Comparison of ENCODE assay signal across 8 cellular contexts in genomic region chr2:96832751-96833507, GRCh38. TPM values are rescaled to one million over a fixed set of nuclear protein-coding genes. Genes with fewer than 3 reads are reported as not detected.
DNase-seq lines count a peak whose midpoint lies in the region; ATAC-seq, FAIRE-seq and TF ChIP-seq lines count a peak whose summit lies in the region.

No MANE protein-coding gene starts in this region.

- TF ChIP-seq CTCF in brain microvascular endothelial cell (IDR thresholded peaks at IDR 0.05; ENCODE audit: low read depth, low read length, missing control alignments) (no peak), HepG2 (CRISPR knock-in tag; IDR thresholded peaks at IDR 0.05) (no peak)

- ATAC-seq in HepG2 (peak; percentile 25), GM21619 (IDR thresholded peaks at IDR 0.05; ENCODE audit: unreplicated experiment) (no peak), GM19328 (IDR thresholded peaks at IDR 0.05; ENCODE audit: unreplicated experiment) (no peak), HG03095 (IDR thresholded peaks at IDR 0.05; ENCODE audit: unreplicated experiment) (no peak)

- H3K27me3 ChIP-seq in brain microvascular endothelial cell (replicated peaks) (no peaks in the 10 kb centered on the region), HepG2 (ENCODE audit: control insufficient read depth in 1 of 2, insufficient read depth in 2 of 2, low read length in 2 of 2) (no peaks in the 10 kb centered on the region)

- H3K36me3 ChIP-seq in brain microvascular endothelial cell (replicated peaks) (no peaks in the 10 kb centered on the region), HepG2 (replicated peaks in 1 of 2; ENCODE audit: control insufficient read depth in 1 of 2, insufficient read depth in 2 of 2, low read length in 2 of 2) (peaks cover 52 to 65% of the 10 kb centered on the region in 2 experiments)

- intact Hi-C loops in HepG2 (cut with micrococcal nuclease; ENCODE audit: unreplicated experiment) = no loop called here

- no peak for FAIRE-seq in HepG2 (lab: Jason Lieb, UNC)

- TF ChIP-seq EP300 in HepG2 (IDR thresholded peaks at IDR 0.05; ENCODE audit: low read depth in 2 of 2, low read length in 2 of 2) = no peak
- TF ChIP-seq EP300 in HepG2 (CRISPR knock-in tag; IDR thresholded peaks at IDR 0.05; ENCODE audit: borderline replicate concordance) = no peak

- in situ Hi-C loops in brain microvascular endothelial cell (cut with HindIII; ENCODE audit: low pct_ligation_motif_present, low sequenced_read_pairs) = no loop called here
- in situ Hi-C loops in HepG2 (cut with HindIII; ENCODE audit: extremely low pct_ligation_motif_present, low pct_unique_long_range_greater_than_20kb) = no loop called here

- no peaks in the 10 kb centered on the region for H3K79me2 ChIP-seq in HepG2 (ENCODE audit: insufficient read depth, low read length)

- peak; percentile 82 for DNase-seq in A172 (ENCODE audit: low spot score)
- DNase-seq in NCI-H1105 treated with DMSO at 0.1 percent for 48 hours (lab: John Stamatoyannopoulos, UW) = peak; percentile 95
- DNase-seq in brain microvascular endothelial cell = peak; percentile 70
- no peak for DNase-seq in HepG2 (ENCODE audit: low spot score)
- no peak for DNase-seq in stimulated activated CD4-positive, alpha-beta T cell treated with anti-CD3 and anti-CD28 coated beads, Interleukin-1b, Interleukin-23, amount 100 ng/mL, for 48 hours

- POLR2A ChIA-PET in HepG2 (lab: Yijun Ruan, JAX) = interaction anchor here (1.1 kb wide), 1 partner anchor 9 kb away, joined by 3 read pairs; no protein-coding TSS in a partner anchor

- H3K4me2 ChIP-seq in HepG2 (ENCODE audit: low read depth, low read length) = no peak overlapping the region

- TF ChIP-seq RAD21 in HepG2 (CRISPR knock-in tag; IDR thresholded peaks at IDR 0.05) = no peak

- no peaks in the 10 kb centered on the region for H3K4me1 ChIP-seq in HepG2 (ENCODE audit: insufficient read depth, low read length)

- H3K4me3 ChIP-seq in brain microvascular endothelial cell (ENCODE audit: low read depth, low read length) (no peak overlapping the region), HepG2 (replicated peaks in 1 of 3; ENCODE audit: insufficient read depth in 1 of 3, low read depth in 2 of 3, low read length in 3 of 3) (no peak overlapping the region)

- no peaks in the 10 kb centered on the region for H3K9me3 ChIP-seq in HepG2 (ENCODE audit: low read length)

- no TSS peak for BruUV-seq in HepG2 (replicated peaks; lab: Mats Ljungman, UMichigan)

- CTCF ChIA-PET in HepG2 (lab: Yijun Ruan, JAX; ENCODE audit: low intra/inter-chr PET ratio, low total read pairs) = no interaction called here

- H4K20me1 ChIP-seq in HepG2 (ENCODE audit: insufficient read depth, low read length) = peaks cover 8% of the 10 kb centered on the region; the same call in 1 of the 2 replicates

- 0 out of 4 replicates have a peak, but pooled peaks of 1 of the 2 experiments have one; percentile 19 for TF ChIP-seq POLR2A in HepG2 (IDR thresholded peaks at IDR 0.05; ENCODE audit: insufficient read depth in 1 of 2, low read depth in 2 of 2, low read length in 2 of 2)

- no peak overlapping the region for H3K9ac ChIP-seq in HepG2 (ENCODE audit: insufficient read depth, low read depth, low read length)

- H2AFZ ChIP-seq in HepG2 (ENCODE audit: low read length) = no peak overlapping the region

- H3K27ac ChIP-seq in brain microvascular endothelial cell = no peak overlapping the region
- H3K27ac ChIP-seq in HepG2 (ENCODE audit: extremely low read length, insufficient read depth, low read length) = no peak overlapping the region

- 94% methylated on average over 18 of the region's 18 CpGs for WGBS in HepG2 (ENCODE audit: low lambda C conversion rate)

RNA-seq across cellular contexts. Expression of gene ANKRD23, which starts 10.9 kb away (rescaled TPM):
- 4.2 and 5.7 TPM in 2 replicates for total RNA-seq in A172 (2014; rRNA removed; shearing (Covaris generic))
- 0.35 and 1.5 TPM in 2 replicates for total RNA-seq in HepG2 (2016; rRNA removed; fragmentation: Illumina TruSeq; extraction: Trizol)
- total RNA-seq in HepG2 (2016; cell fraction: cytosol; rRNA removed; fragmentation: Illumina TruSeq; extraction: Trizol; ENCODE audit: low read depth) = 0.35 and 0.51 TPM in 2 replicates
- 0.61 and 2.2 TPM in 2 replicates for total RNA-seq in HepG2 (2016; cell fraction: insoluble cytoplasmic fraction; rRNA removed; fragmentation: Illumina TruSeq; extraction: Trizol)
- 0.77 and 0.90 TPM in 2 replicates for total RNA-seq in HepG2 (2016; cell fraction: membrane; rRNA removed; fragmentation: Illumina TruSeq; extraction: Trizol)
- total RNA-seq in HepG2 (2016; cell fraction: nucleus; rRNA removed; fragmentation: Illumina TruSeq; extraction: Trizol) = 2.3 and 2.8 TPM in 2 replicates
- polyA plus RNA-seq in HepG2 (2011; rRNA removed) = 1.6 and 2.7 TPM in 2 replicates
- 0.71 and 0.90 TPM in 2 replicates for polyA plus RNA-seq in HepG2 (2011; cell fraction: cytosol; rRNA removed)
- polyA plus RNA-seq in HepG2 (2011; cell fraction: nucleus; rRNA removed) = 17.9 and 22.1 TPM in 2 replicates
- 0.72 and 2.1 TPM in 2 replicates for polyA plus RNA-seq in HepG2 (2012)
- 0.47 and 0.50 TPM in 2 replicates for polyA plus RNA-seq in HepG2 (2016; cell fraction: cytosol; fragmentation: Illumina TruSeq; extraction: Trizol; ENCODE audit: low read depth)
- 0.32 and 0.50 TPM in 2 replicates for polyA plus RNA-seq in HepG2 (2016; cell fraction: insoluble cytoplasmic fraction; fragmentation: Illumina TruSeq; extraction: Trizol; ENCODE audit: low read depth)
- polyA plus RNA-seq in HepG2 (2016; cell fraction: membrane; fragmentation: Illumina TruSeq; extraction: Trizol; ENCODE audit: low read depth) = 0.47 and 0.74 TPM in 2 replicates
- 9.2 and 10.4 TPM in 2 replicates for polyA plus RNA-seq in HepG2 (2016; cell fraction: nucleus; fragmentation: Illumina TruSeq; extraction: Trizol; ENCODE audit: insufficient read depth, low read depth)
- polyA minus RNA-seq in HepG2 (2011; rRNA and poly(A)+ RNA removed; ENCODE audit: low replicate concordance) = 1.6 and 5.1 TPM in 2 replicates
- not detected in 2 replicates for polyA minus RNA-seq in HepG2 (2011; cell fraction: cytosol; rRNA and poly(A)+ RNA removed)
- 3.9 and 4.1 TPM in 2 replicates for polyA minus RNA-seq in HepG2 (2011; cell fraction: nucleus; rRNA and poly(A)+ RNA removed)

RNA-seq across cellular contexts. Expression of gene CNNM3, which starts 16.9 kb away (rescaled TPM):
- total RNA-seq in A172 (2014; rRNA removed; shearing (Covaris generic)) = 5.5 and 7.1 TPM in 2 replicates
- total RNA-seq in HepG2 (2016; rRNA removed; fragmentation: Illumina TruSeq; extraction: Trizol) = 8.4 and 21.2 TPM in 2 replicates
- 5.5 and 5.9 TPM in 2 replicates for total RNA-seq in HepG2 (2016; cell fraction: cytosol; rRNA removed; fragmentation: Illumina TruSeq; extraction: Trizol; ENCODE audit: low read depth)
- 6.5 and 21.5 TPM in 2 replicates for total RNA-seq in HepG2 (2016; cell fraction: insoluble cytoplasmic fraction; rRNA removed; fragmentation: Illumina TruSeq; extraction: Trizol)
- total RNA-seq in HepG2 (2016; cell fraction: membrane; rRNA removed; fragmentation: Illumina TruSeq; extraction: Trizol) = 8.5 and 9.2 TPM in 2 replicates
- 22.7 and 27.7 TPM in 2 replicates for total RNA-seq in HepG2 (2016; cell fraction: nucleus; rRNA removed; fragmentation: Illumina TruSeq; extraction: Trizol)
- polyA plus RNA-seq in HepG2 (2011; rRNA removed) = 27.9 and 43.4 TPM in 2 replicates
- polyA plus RNA-seq in HepG2 (2011; cell fraction: cytosol; rRNA removed) = 24.2 and 26.5 TPM in 2 replicates
- polyA plus RNA-seq in HepG2 (2011; cell fraction: nucleus; rRNA removed) = 68.4 and 71.2 TPM in 2 replicates
- 35.8 and 38.5 TPM in 2 replicates for polyA plus RNA-seq in HepG2 (2012)
- 4.3 and 4.5 TPM in 2 replicates for polyA plus RNA-seq in HepG2 (2016; cell fraction: cytosol; fragmentation: Illumina TruSeq; extraction: Trizol; ENCODE audit: low read depth)
- polyA plus RNA-seq in HepG2 (2016; cell fraction: insoluble cytoplasmic fraction; fragmentation: Illumina TruSeq; extraction: Trizol; ENCODE audit: low read depth) = 11.7 and 14.4 TPM in 2 replicates
- polyA plus RNA-seq in HepG2 (2016; cell fraction: membrane; fragmentation: Illumina TruSeq; extraction: Trizol; ENCODE audit: low read depth) = 10.0 and 11.0 TPM in 2 replicates
- 48.6 and 52.0 TPM in 2 replicates for polyA plus RNA-seq in HepG2 (2016; cell fraction: nucleus; fragmentation: Illumina TruSeq; extraction: Trizol; ENCODE audit: insufficient read depth, low read depth)
- 49.9 and 152 TPM in 2 replicates for polyA minus RNA-seq in HepG2 (2011; rRNA and poly(A)+ RNA removed; ENCODE audit: low replicate concordance)
- polyA minus RNA-seq in HepG2 (2011; cell fraction: cytosol; rRNA and poly(A)+ RNA removed) = 50.4 and 69.9 TPM in 2 replicates
- 56.1 and 70.2 TPM in 2 replicates for polyA minus RNA-seq in HepG2 (2011; cell fraction: nucleus; rRNA and poly(A)+ RNA removed)

RNA-seq across cellular contexts. Expression of gene ANKRD39, which starts 24.9 kb away (rescaled TPM):
- 33.5 and 37.9 TPM in 2 replicates for total RNA-seq in A172 (2014; rRNA removed; shearing (Covaris generic))
- total RNA-seq in HepG2 (2016; rRNA removed; fragmentation: Illumina TruSeq; extraction: Trizol) = 23.2 and 26.7 TPM in 2 replicates
- total RNA-seq in HepG2 (2016; cell fraction: cytosol; rRNA removed; fragmentation: Illumina TruSeq; extraction: Trizol; ENCODE audit: low read depth) = 40.7 and 45.8 TPM in 2 replicates
- total RNA-seq in HepG2 (2016; cell fraction: insoluble cytoplasmic fraction; rRNA removed; fragmentation: Illumina TruSeq; extraction: Trizol) = 26.3 and 27.1 TPM in 2 replicates
- total RNA-seq in HepG2 (2016; cell fraction: membrane; rRNA removed; fragmentation: Illumina TruSeq; extraction: Trizol) = 37.4 and 41.3 TPM in 2 replicates
- 10.3 and 11.7 TPM in 2 replicates for total RNA-seq in HepG2 (2016; cell fraction: nucleus; rRNA removed; fragmentation: Illumina TruSeq; extraction: Trizol)
- polyA plus RNA-seq in HepG2 (2011; rRNA removed) = 24.8 and 27.8 TPM in 2 replicates
- polyA plus RNA-seq in HepG2 (2011; cell fraction: cytosol; rRNA removed) = 18.3 and 31.5 TPM in 2 replicates
- polyA plus RNA-seq in HepG2 (2011; cell fraction: nucleus; rRNA removed) = 24.2 and 29.2 TPM in 2 replicates
- 14.6 and 20.3 TPM in 2 replicates for polyA plus RNA-seq in HepG2 (2012)
- 55.3 and 63.9 TPM in 2 replicates for polyA plus RNA-seq in HepG2 (2016; cell fraction: cytosol; fragmentation: Illumina TruSeq; extraction: Trizol; ENCODE audit: low read depth)
- polyA plus RNA-seq in HepG2 (2016; cell fraction: insoluble cytoplasmic fraction; fragmentation: Illumina TruSeq; extraction: Trizol; ENCODE audit: low read depth) = 33.9 and 35.0 TPM in 2 replicates
- 40.8 and 47.0 TPM in 2 replicates for polyA plus RNA-seq in HepG2 (2016; cell fraction: membrane; fragmentation: Illumina TruSeq; extraction: Trizol; ENCODE audit: low read depth)
- polyA plus RNA-seq in HepG2 (2016; cell fraction: nucleus; fragmentation: Illumina TruSeq; extraction: Trizol; ENCODE audit: insufficient read depth, low read depth) = 23.0 and 24.9 TPM in 2 replicates
- polyA minus RNA-seq in HepG2 (2011; rRNA and poly(A)+ RNA removed; ENCODE audit: low replicate concordance) = 10.9 and 17.9 TPM in 2 replicates
- 4.6 and 5.6 TPM in 2 replicates for polyA minus RNA-seq in HepG2 (2011; cell fraction: cytosol; rRNA and poly(A)+ RNA removed)
- 8.2 and 14.2 TPM in 2 replicates for polyA minus RNA-seq in HepG2 (2011; cell fraction: nucleus; rRNA and poly(A)+ RNA removed)

RNA-seq across cellular contexts. Expression of gene SEMA4C, which starts 37.0 kb away (rescaled TPM):
- 38.4 and 40.1 TPM in 2 replicates for total RNA-seq in A172 (2014; rRNA removed; shearing (Covaris generic))
- total RNA-seq in HepG2 (2016; rRNA removed; fragmentation: Illumina TruSeq; extraction: Trizol) = 11.3 and 25.9 TPM in 2 replicates
- total RNA-seq in HepG2 (2016; cell fraction: cytosol; rRNA removed; fragmentation: Illumina TruSeq; extraction: Trizol; ENCODE audit: low read depth) = 3.5 and 4.2 TPM in 2 replicates
- total RNA-seq in HepG2 (2016; cell fraction: insoluble cytoplasmic fraction; rRNA removed; fragmentation: Illumina TruSeq; extraction: Trizol) = 8.4 and 25.7 TPM in 2 replicates
- 10.9 and 11.4 TPM in 2 replicates for total RNA-seq in HepG2 (2016; cell fraction: membrane; rRNA removed; fragmentation: Illumina TruSeq; extraction: Trizol)
- 22.1 and 28.3 TPM in 2 replicates for total RNA-seq in HepG2 (2016; cell fraction: nucleus; rRNA removed; fragmentation: Illumina TruSeq; extraction: Trizol)
- polyA plus RNA-seq in HepG2 (2011; rRNA removed) = 46.6 and 69.2 TPM in 2 replicates
- polyA plus RNA-seq in HepG2 (2011; cell fraction: cytosol; rRNA removed) = 33.4 and 47.8 TPM in 2 replicates
- 135 and 157 TPM in 2 replicates for polyA plus RNA-seq in HepG2 (2011; cell fraction: nucleus; rRNA removed)
- polyA plus RNA-seq in HepG2 (2012) = 27.3 and 39.4 TPM in 2 replicates
- 1.0 and 1.2 TPM in 2 replicates for polyA plus RNA-seq in HepG2 (2016; cell fraction: cytosol; fragmentation: Illumina TruSeq; extraction: Trizol; ENCODE audit: low read depth)
- 6.0 and 8.4 TPM in 2 replicates for polyA plus RNA-seq in HepG2 (2016; cell fraction: insoluble cytoplasmic fraction; fragmentation: Illumina TruSeq; extraction: Trizol; ENCODE audit: low read depth)
- 3.1 and 3.2 TPM in 2 replicates for polyA plus RNA-seq in HepG2 (2016; cell fraction: membrane; fragmentation: Illumina TruSeq; extraction: Trizol; ENCODE audit: low read depth)
- 51.6 and 60.2 TPM in 2 replicates for polyA plus RNA-seq in HepG2 (2016; cell fraction: nucleus; fragmentation: Illumina TruSeq; extraction: Trizol; ENCODE audit: insufficient read depth, low read depth)
- polyA minus RNA-seq in HepG2 (2011; rRNA and poly(A)+ RNA removed; ENCODE audit: low replicate concordance) = 29.1 and 175 TPM in 2 replicates
- polyA minus RNA-seq in HepG2 (2011; cell fraction: cytosol; rRNA and poly(A)+ RNA removed) = 41.8 and 45.0 TPM in 2 replicates
- polyA minus RNA-seq in HepG2 (2011; cell fraction: nucleus; rRNA and poly(A)+ RNA removed) = 25.8 and 31.7 TPM in 2 replicates

Comparison
In these comparisons a context has a peak if more than half of its experiments do, and no peak if none do; other contexts are left out.
1. DNase-seq: peak in A172 (single experiment), NCI-H1105 treated with DMSO at 0.1 percent for 48 hours (single experiment) and brain microvascular endothelial cell (single experiment); none in HepG2 (single experiment) and stimulated activated CD4-positive, alpha-beta T cell treated with anti-CD3 and anti-CD28 coated beads, Interleukin-1b, Interleukin-23, amount 100 ng/mL, for 48 hours (single experiment).